Comparison of ENCODE assay signal across 21 cellular contexts in genomic region chr22:48051796-48052620, GRCh38.
A peak's percentile ranks its signal among the peaks of the same experiment; 100 is the strongest.
DNase-seq lines count a peak whose midpoint lies in the region; ATAC-seq, FAIRE-seq and TF ChIP-seq lines count a peak whose summit lies in the region.
"Had no signal": no experiment of that assay in that cellular context is flagged by ENCODE, and none has a peak within 500 bp of the region (broad histone marks: within the 10 kb centered on the region; RNA-seq: fewer than 3 reads in every experiment).

No MANE protein-coding gene starts in this region.

- H3K27me3 Mint-ChIP-seq in stimulated activated naive CD8-positive, alpha-beta T cell treated with anti-CD3 and anti-CD28 coated beads, Interleukin-15, amount 100 ng/mL, for 72 hours, result peaks cover 6% of the 10 kb centered on the region

- H3K36me3 ChIP-seq in HepG2 (replicated peaks in 1 of 2; ENCODE audit: control insufficient read depth in 1 of 2, insufficient read depth in 2 of 2, low read length in 2 of 2) (no peaks in the 10 kb centered on the region), MM.1S (replicated peaks; ENCODE audit: insufficient read depth, low read length) (no peaks in the 10 kb centered on the region)

- DNase-seq in NCI-H748 (lab: John Stamatoyannopoulos, UW; ENCODE audit: unreplicated experiment), result peak; percentile 14
- DNase-seq in NCI-H748 treated with DMSO at 0.1 percent for 48 hours (lab: John Stamatoyannopoulos, UW), result no peak
- DNase-seq in cerebellar cortex (ENCODE audit: low spot score), result peak; percentile 83
- DNase-seq in HepG2 (ENCODE audit: low spot score), result no peak
- DNase-seq in stimulated activated naive CD8-positive, alpha-beta T cell treated with anti-CD3 and anti-CD28 coated beads, Interleukin-15, amount 100 ng/mL, for 72 hours, result no peak
- DNase-seq in MM.1S, result no peak
- no peak for DNase-seq in activated T-cell treated with anti-CD3 and anti-CD28 coated beads for 4 hours
- DNase-seq: ACHN; AML-193; GF-D8; NCI-H1417 treated with DMSO at 0.1 percent for 48 hours; NCI-H2081; NCI-H524; NK-92 treated with Interleukin-12 subunit alpha and Interleukin-12 subunit beta, amount 100 ng/mL, for 24 hours; SHP77; SK-N-SH; T-cell had no signal

- no peaks in the 10 kb centered on the region for H3K9me2 ChIP-seq in MM.1S (replicated peaks; ENCODE audit: insufficient read depth, low read length)
- H3K9me2 ChIP-seq: SK-N-SH had no signal

- H3K4me1 ChIP-seq in HepG2 (ENCODE audit: insufficient read depth, low read length) (no peaks in the 10 kb centered on the region), MM.1S (ENCODE audit: low read length) (peaks cover 18% of the 10 kb centered on the region)

- in situ Hi-C loops in HepG2 (cut with HindIII; ENCODE audit: extremely low pct_ligation_motif_present, low pct_unique_long_range_greater_than_20kb), result no loop called here

- FAIRE-seq in HepG2 (lab: Jason Lieb, UNC), result no peak
- FAIRE-seq: GM12878 had no signal

- POLR2A ChIA-PET in HepG2 (lab: Yijun Ruan, JAX), result no interaction called here

- TF ChIP-seq RAD21 in HepG2 (CRISPR knock-in tag; IDR thresholded peaks at IDR 0.05), result no peak

- H3K4me3 Mint-ChIP-seq in stimulated activated naive CD8-positive, alpha-beta T cell treated with anti-CD3 and anti-CD28 coated beads, Interleukin-15, amount 100 ng/mL, for 72 hours, result no peak overlapping the region
- H3K4me3 Mint-ChIP-seq: H9, T-cell had no signal

- no peaks in the 10 kb centered on the region for H3K4me1 Mint-ChIP-seq in stimulated activated naive CD8-positive, alpha-beta T cell treated with anti-CD3 and anti-CD28 coated beads, Interleukin-15, amount 100 ng/mL, for 72 hours
- H3K4me1 Mint-ChIP-seq: H9, T-cell had no signal

- no peaks in the 10 kb centered on the region for H3K79me2 ChIP-seq in HepG2 (ENCODE audit: insufficient read depth, low read length)
- H3K79me2 ChIP-seq in MM.1S (ENCODE audit: low read length), result no peaks in the 10 kb centered on the region

- CTCF ChIA-PET in HepG2 (lab: Yijun Ruan, JAX; ENCODE audit: low intra/inter-chr PET ratio, low total read pairs), result no interaction called here

- TF ChIP-seq CTCF in HepG2 (CRISPR knock-in tag; IDR thresholded peaks at IDR 0.05) (no peak), MM.1S (IDR thresholded peaks at IDR 0.05; ENCODE audit: low read length) (no peak)

- no peak overlapping the region for H3K4me2 ChIP-seq in HepG2 (ENCODE audit: low read depth, low read length)
- no peak overlapping the region for H3K4me2 ChIP-seq in MM.1S (ENCODE audit: low read depth, low read length)
- H3K4me2 ChIP-seq: KMS-11, SK-N-SH had no signal

- no peak overlapping the region for H3K27ac Mint-ChIP-seq in stimulated activated naive CD8-positive, alpha-beta T cell treated with anti-CD3 and anti-CD28 coated beads, Interleukin-15, amount 100 ng/mL, for 72 hours
- H3K27ac Mint-ChIP-seq: T-cell had no signal

- H3K9me3 ChIP-seq in HepG2 (ENCODE audit: low read length) (no peaks in the 10 kb centered on the region), MM.1S (replicated peaks; ENCODE audit: insufficient read depth, low read length) (no peaks in the 10 kb centered on the region)
- H3K9me3 ChIP-seq: SK-N-SH had no signal

- intact Hi-C loops in HepG2 (cut with micrococcal nuclease; ENCODE audit: unreplicated experiment), result no loop called here

- 13% methylated on average over 4 of the region's 11 CpGs for WGBS in HepG2 (ENCODE audit: low lambda C conversion rate)

- no peaks in the 10 kb centered on the region for H3K9me3 Mint-ChIP-seq in stimulated activated naive CD8-positive, alpha-beta T cell treated with anti-CD3 and anti-CD28 coated beads, Interleukin-15, amount 100 ng/mL, for 72 hours
- H3K9me3 Mint-ChIP-seq: H9, T-cell had no signal

- H2AFZ ChIP-seq in HepG2 (ENCODE audit: low read length) (no peak overlapping the region), MM.1S (ENCODE audit: low read length) (no peak overlapping the region)

- H3F3A ChIP-seq in MM.1S (ENCODE audit: insufficient read depth, low read length), result peaks cover 5% of the 10 kb centered on the region; the same call in 1 of the 2 replicates

- no peak for ATAC-seq in HepG2
- no peak for ATAC-seq in stimulated activated naive CD8-positive, alpha-beta T cell treated with anti-CD3 and anti-CD28 coated beads, Interleukin-15, amount 100 ng/mL, for 72 hours
- ATAC-seq: GM12878, T-cell had no signal

- BruUV-seq in HepG2 (replicated peaks; lab: Mats Ljungman, UMichigan), result no TSS peak

- peaks cover 0 to 12% of the 10 kb centered on the region in 2 experiments; a peak in 2 of 5 replicates for H3K27me3 ChIP-seq in HepG2 (ENCODE audit: control insufficient read depth in 1 of 2, insufficient read depth in 2 of 2, low read length in 2 of 2)
- no peaks in the 10 kb centered on the region for H3K27me3 ChIP-seq in MM.1S (replicated peaks; ENCODE audit: insufficient read depth, low read length)

- H3K9ac ChIP-seq in HepG2 (ENCODE audit: insufficient read depth, low read depth, low read length) (no peak overlapping the region), MM.1S (ENCODE audit: low read length) (no peak overlapping the region)
- H3K9ac ChIP-seq: KMS-11, SK-N-SH had no signal

- TF ChIP-seq EP300 in HepG2 (IDR thresholded peaks at IDR 0.05; ENCODE audit: low read depth in 2 of 2, low read length in 2 of 2), result no peak
- TF ChIP-seq EP300 in HepG2 (CRISPR knock-in tag; IDR thresholded peaks at IDR 0.05; ENCODE audit: borderline replicate concordance), result no peak

- H3K27ac ChIP-seq in HepG2 (ENCODE audit: extremely low read length, insufficient read depth, low read length) (no peak overlapping the region), MM.1S (ENCODE audit: low read length) (no peak overlapping the region)
- H3K27ac ChIP-seq: C4-2B, KMS-11 had no signal

- H4K20me1 ChIP-seq in HepG2 (ENCODE audit: insufficient read depth, low read length) (no peaks in the 10 kb centered on the region), MM.1S (ENCODE audit: insufficient read depth, low read length) (no peaks in the 10 kb centered on the region)

- TF ChIP-seq POLR2A in HepG2 (IDR thresholded peaks at IDR 0.05; ENCODE audit: insufficient read depth in 1 of 2, low read depth in 2 of 2, low read length in 2 of 2), result no peak

- H3K4me3 ChIP-seq in HepG2 (replicated peaks in 1 of 3; ENCODE audit: insufficient read depth in 1 of 3, low read depth in 2 of 3, low read length in 3 of 3) (no peak overlapping the region), MM.1S (ENCODE audit: low read length) (no peak overlapping the region)
- H3K4me3 ChIP-seq: GM12878 had no signal

TF ChIP-seq in HepG2, 621 proteins besides CTCF, POLR2A, EP300 and RAD21:
- TF ChIP-seq TRIM24 (CRISPR knock-in tag; IDR thresholded peaks at IDR 0.05), result no peak
- peak; percentile 36; the same call in 1 of the 2 replicates for TF ChIP-seq MAFF (IDR thresholded peaks at IDR 0.05; ENCODE audit: low read depth, low read length)
- peak; percentile 24 to 67; a peak in 2 of 4 replicates for TF ChIP-seq MAFK (conservative IDR thresholded peaks at IDR 0.05 in 1 of 2, IDR thresholded peaks at IDR 0.05 in 1 of 2; ENCODE audit: low read length in 2 of 2)
- TF ChIP-seq ZNF784 (CRISPR knock-in tag; IDR thresholded peaks at IDR 0.05; ENCODE audit: borderline replicate concordance), result no peak

Comparison
In these comparisons a context has a peak if more than half of its experiments do, and no peak if none do; other contexts are left out.
1. DNase-seq: peak in NCI-H748 (single experiment) and cerebellar cortex (single experiment); none in NCI-H748 treated with DMSO at 0.1 percent for 48 hours (single experiment), HepG2 (single experiment), stimulated activated naive CD8-positive, alpha-beta T cell treated with anti-CD3 and anti-CD28 coated beads, Interleukin-15, amount 100 ng/mL, for 72 hours (0 of 2), MM.1S (single experiment) and activated T-cell treated with anti-CD3 and anti-CD28 coated beads for 4 hours (single experiment).